In the genomic region with DNA sequence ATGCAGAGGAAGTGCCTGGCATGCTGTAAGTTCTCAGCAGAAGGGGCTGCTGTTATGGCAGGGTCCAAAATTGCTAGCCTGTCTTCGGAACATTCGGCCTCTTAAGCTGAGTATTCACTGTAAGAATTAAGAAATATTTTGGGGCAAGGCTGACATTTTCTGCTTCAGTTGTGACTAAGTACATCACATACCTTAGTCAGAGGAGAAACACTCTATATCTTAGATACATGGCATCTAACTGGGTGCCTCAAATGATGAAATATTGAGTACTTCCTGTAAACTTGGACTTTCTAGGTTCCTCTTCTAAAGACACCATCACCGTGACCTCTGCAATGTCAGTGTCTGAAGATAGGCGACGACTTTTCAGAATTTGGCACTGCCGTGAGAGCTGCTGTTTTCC, we compare ENCODE assay signal across 24 cellular contexts.
DNase-seq lines count a peak whose midpoint lies in the region; ATAC-seq and TF ChIP-seq lines count a peak whose summit lies in the region.
"Had no signal": no experiment of that assay in that cellular context is flagged by ENCODE, and none has a peak within 500 bp of the region (broad histone marks: within the 10 kb centered on the region; RNA-seq: fewer than 3 reads in every experiment).

No MANE protein-coding gene starts in this region.

- no peak overlapping the region for H3K4me3 Mint-ChIP-seq in H9
- H3K4me3 Mint-ChIP-seq: activated naive CD4-positive, alpha-beta T cell treated with anti-CD3 and anti-CD28 coated beads, Interleukin-2, amount 10 ng/mL, durations not matched to agents 7 days and 5 days; CD8-positive, alpha-beta memory T cell; central memory CD8-positive, alpha-beta T cell; stimulated activated naive CD8-positive, alpha-beta T cell treated with anti-CD3 and anti-CD28 coated beads, Interleukin-15, amount 100 ng/mL, for 72 hours had no signal

- H2BK12ac ChIP-seq in H9 (ENCODE audit: insufficient read length, low read depth, low read length): no peak overlapping the region

- H3K36me3 ChIP-seq in IMR-90 (ENCODE audit: control insufficient read depth, insufficient read depth, low read length) (no peaks in the 10 kb centered on the region), aorta (ENCODE audit: control insufficient read depth in 1 of 2, insufficient read depth in 2 of 2, low read length in 1 of 2) (no peaks in the 10 kb centered on the region)
- H3K36me3 ChIP-seq: ascending aorta had no signal

- H3K9me3 ChIP-seq in IMR-90 (ENCODE audit: control insufficient read depth, insufficient read depth, low read length) (no peaks in the 10 kb centered on the region), H9 (ENCODE audit: control insufficient read depth, low read depth, low read length) (no peaks in the 10 kb centered on the region), aorta (ENCODE audit: control insufficient read depth, low read length) (peaks cover 4% of the 10 kb centered on the region)
- H3K9me3 ChIP-seq: psoas muscle had no signal

- H2BK20ac ChIP-seq in IMR-90 (ENCODE audit: low read depth, low read length) (no peak overlapping the region), H9 (ENCODE audit: low read depth, low read length, poor library complexity, severe bottlenecking) (no peak overlapping the region)

- H3K4ac ChIP-seq in IMR-90 (ENCODE audit: low read depth, low read length) (no peak overlapping the region), H9 (ENCODE audit: low read depth, low read length) (no peak overlapping the region)

- in situ Hi-C loops in IMR-90 (cut with MboI; ENCODE audit: low sequenced_read_pairs): no loop called here

- H2BK120ac ChIP-seq in IMR-90 (ENCODE audit: low read depth, low read length): no peak overlapping the region
- no peak overlapping the region for H2BK120ac ChIP-seq in H9 (ENCODE audit: low read depth, low read length, poor library complexity, severe bottlenecking)

- H4K8ac ChIP-seq in IMR-90 (ENCODE audit: low read depth in 2 of 2, low read length in 2 of 2): no peak overlapping the region
- no peak overlapping the region for H4K8ac ChIP-seq in H9 (replicated peaks; ENCODE audit: insufficient read length, low read depth, low read length)

- H3K14ac ChIP-seq in IMR-90 (replicated peaks; ENCODE audit: low read depth, low read length) (no peak overlapping the region), H9 (ENCODE audit: insufficient read depth, low read length) (no peak overlapping the region)

- no peaks in the 10 kb centered on the region for H3K79me2 ChIP-seq in H9 (ENCODE audit: insufficient read depth, low read length)

- H3K4me3 ChIP-seq in IMR-90 (ENCODE audit: insufficient read depth, low read depth, low read length) (no peak overlapping the region), aorta (ENCODE audit: low read length in 2 of 2) (no peak overlapping the region)
- H3K4me3 ChIP-seq: ascending aorta, PC-9, psoas muscle, tibial nerve had no signal

- H3K23me2 ChIP-seq in H9 (ENCODE audit: insufficient read length, low read depth, low read length, poor library complexity, severe bottlenecking): no peaks in the 10 kb centered on the region

- DNase-seq in AML-193 (lab: John Stamatoyannopoulos, UW) (peak; percentile 54 to 68), IMR-90 (peak; percentile 30), SIG-M5 treated with dmso at 0.1 percent for 504 hours (lab: John Stamatoyannopoulos, UW; ENCODE audit: unreplicated experiment) (peak; percentile 77), iris pigment epithelial cell (ENCODE audit: low read depth) (peak; percentile 16), H9 (no peak), inferior parietal cortex (ENCODE audit: extremely low spot score) (no peak), glomerular visceral epithelial cell (ENCODE audit: extremely low spot score) (no peak), aorta (no peak)
- DNase-seq: activated CD4-positive, CD25-positive, alpha-beta regulatory T cell treated with anti-CD3 and anti-CD28 coated beads, Interleukin-2, amount 50 U/mL, for 72 hours; activated CD8-positive, alpha-beta memory T cell treated with anti-CD3 and anti-CD28 coated beads for 24 hours; activated naive CD4-positive, alpha-beta T cell treated with anti-CD3 and anti-CD28 coated beads, Interleukin-2, amount 10 ng/mL, durations not matched to agents 7 days and 5 days; CD8-positive, alpha-beta memory T cell; DMS153; head of caudate nucleus; NCI-H1048; NCI-H187 treated with DMSO at 0.1 percent for 48 hours; PC-9; psoas muscle; SHP77 treated with DMSO at 0.1 percent for 48 hours; stimulated activated naive CD8-positive, alpha-beta T cell treated with anti-CD3 and anti-CD28 coated beads, Interleukin-15, amount 100 ng/mL, for 72 hours had no signal

- TF ChIP-seq POLR2A in IMR-90 (IDR thresholded peaks at IDR 0.05; ENCODE audit: low read depth, low read length): no peak

- dilution Hi-C loops in IMR-90 (cut with HindIII; ENCODE audit: low sequenced_read_pairs, unreplicated experiment): no loop called here

- H4K91ac ChIP-seq in IMR-90 (ENCODE audit: insufficient read depth, low read depth, low read length): no peak overlapping the region
- no peak overlapping the region for H4K91ac ChIP-seq in H9 (ENCODE audit: insufficient read length, low read depth, low read length)

- H2BK15ac ChIP-seq in IMR-90 (ENCODE audit: low read depth, low read length): no peak overlapping the region
- no peak overlapping the region for H2BK15ac ChIP-seq in H9 (ENCODE audit: low read depth, low read length)

- no peak overlapping the region for H3T11ph ChIP-seq in H9 (ENCODE audit: low read length)

- H2AK5ac ChIP-seq in IMR-90 (ENCODE audit: low read depth, low read length) (no peak overlapping the region), H9 (ENCODE audit: insufficient read length, low read length) (no peak overlapping the region)

- no peak overlapping the region for H3K9ac ChIP-seq in IMR-90 (ENCODE audit: low read depth, low read length)
- H3K9ac ChIP-seq in H9 (ENCODE audit: extremely low read depth, insufficient read length, low read length): no peak overlapping the region
- H3K9ac ChIP-seq: KMS-11 had no signal

- no peak overlapping the region for H4K5ac ChIP-seq in IMR-90 (ENCODE audit: low read depth, low read length)
- H4K5ac ChIP-seq in H9 (ENCODE audit: insufficient read length, low read depth, low read length): no peak overlapping the region

- CTCF ChIA-PET in IMR-90 (lab: Yijun Ruan, JAX): interaction anchor here (0.6 kb wide), 1 partner anchor 30 kb away, joined by 3 read pairs; no protein-coding TSS in a partner anchor

- no peak overlapping the region for H3K56ac ChIP-seq in IMR-90 (ENCODE audit: extremely low read depth, insufficient read depth, low read length)
- no peak overlapping the region for H3K56ac ChIP-seq in H9 (ENCODE audit: insufficient read length, low read depth, low read length)

- H3K18ac ChIP-seq in IMR-90 (ENCODE audit: low read depth, low read length): no peak overlapping the region
- no peak overlapping the region for H3K18ac ChIP-seq in H9 (ENCODE audit: insufficient read length, low read depth, low read length)

- intact Hi-C loops in IMR-90 (cut with micrococcal nuclease) (no loop called here), aorta (cut with DNase I) (no loop called here)

- H2BK5ac ChIP-seq in IMR-90 (ENCODE audit: low read depth, low read length, poor library complexity, severe bottlenecking): no peak overlapping the region
- H2BK5ac ChIP-seq in H9 (ENCODE audit: insufficient read length, low read length): no peak overlapping the region

- no TSS peak for BruUV-seq in IMR-90 (replicated peaks; lab: Mats Ljungman, UMichigan)

- no peak overlapping the region for H2AK9ac ChIP-seq in IMR-90 (replicated peaks; ENCODE audit: low read depth, low read length, poor library complexity)

- peaks cover 2 to 4% of the 10 kb centered on the region in 2 experiments; a peak in 2 of 5 replicates for H3K9me3 Mint-ChIP-seq in H9

- no peak overlapping the region for H2AFZ ChIP-seq in IMR-90 (replicated peaks; ENCODE audit: low read length, poor library complexity)
- H2AFZ ChIP-seq in H9 (ENCODE audit: low read length): no peak overlapping the region
- H2AFZ ChIP-seq: PC-9 had no signal

- ATAC-seq in IMR-90 (ENCODE audit: low read depth): peak; percentile 59
- ATAC-seq in aorta (ENCODE audit: low FRiP score): no peak
- ATAC-seq: psoas muscle; stimulated activated naive CD8-positive, alpha-beta T cell treated with anti-CD3 and anti-CD28 coated beads, Interleukin-15, amount 100 ng/mL, for 72 hours had no signal

- TF ChIP-seq CTCF in IMR-90 (conservative IDR thresholded peaks at IDR 0.05; ENCODE audit: low read depth, low read length) (no peak), H9 (conservative IDR thresholded peaks at IDR 0.05) (no peak)

- H3K9me1 ChIP-seq in IMR-90 (ENCODE audit: insufficient read depth, low read length): no peaks in the 10 kb centered on the region

- H3K23ac ChIP-seq in IMR-90 (ENCODE audit: low read depth, low read length) (no peak overlapping the region), H9 (ENCODE audit: insufficient read length, low read depth, low read length) (no peak overlapping the region)

- H3K36me3 Mint-ChIP-seq in H9 (ENCODE audit: insufficient read depth in 1 of 3, low read depth in 3 of 3): no peaks in the 10 kb centered on the region; a peak in 1 of 7 replicates
- H3K36me3 Mint-ChIP-seq: activated naive CD4-positive, alpha-beta T cell treated with anti-CD3 and anti-CD28 coated beads, Interleukin-2, amount 10 ng/mL, durations not matched to agents 7 days and 5 days had no signal

- H3K27me3 Mint-ChIP-seq in H9 (ENCODE audit: low read depth): no peaks in the 10 kb centered on the region
- H3K27me3 Mint-ChIP-seq: activated naive CD4-positive, alpha-beta T cell treated with anti-CD3 and anti-CD28 coated beads, Interleukin-2, amount 10 ng/mL, durations not matched to agents 7 days and 5 days had no signal

- H3K27ac ChIP-seq in IMR-90 (ENCODE audit: insufficient read depth, low read length): no peak overlapping the region
- no peak overlapping the region for H3K27ac ChIP-seq in H9 (ENCODE audit: insufficient read length, low read depth, low read length)
- no peak overlapping the region for H3K27ac ChIP-seq in aorta (ENCODE audit: low read depth in 1 of 2, low read length in 2 of 2)
- H3K27ac ChIP-seq: ascending aorta, KMS-11, PC-9, psoas muscle, tibial nerve had no signal

- peaks cover 0 to 6% of the 10 kb centered on the region in 2 experiments for H3K4me1 Mint-ChIP-seq in H9
- H3K4me1 Mint-ChIP-seq: activated naive CD4-positive, alpha-beta T cell treated with anti-CD3 and anti-CD28 coated beads, Interleukin-2, amount 10 ng/mL, durations not matched to agents 7 days and 5 days; CD8-positive, alpha-beta memory T cell; central memory CD8-positive, alpha-beta T cell had no signal

- H3K4me2 ChIP-seq in IMR-90 (ENCODE audit: low read depth, low read length) (no peak overlapping the region), H9 (ENCODE audit: insufficient read depth, insufficient read length, low read length) (no peak overlapping the region)
- H3K4me2 ChIP-seq: KMS-11, PC-9 had no signal

- TF ChIP-seq RAD21 in IMR-90 (IDR thresholded peaks at IDR 0.05; ENCODE audit: low read length): no peak

- no peaks in the 10 kb centered on the region for H3K27me3 ChIP-seq in IMR-90 (ENCODE audit: control insufficient read depth, insufficient read depth, low read length)
- no peaks in the 10 kb centered on the region for H3K27me3 ChIP-seq in H9 (ENCODE audit: insufficient read depth, low read length)
- H3K27me3 ChIP-seq in aorta (ENCODE audit: control insufficient read depth in 1 of 2, insufficient read depth in 2 of 2, low read length in 1 of 2): no peaks in the 10 kb centered on the region
- H3K27me3 ChIP-seq: ascending aorta, tibial nerve had no signal

- no peaks in the 10 kb centered on the region for H4K20me1 ChIP-seq in IMR-90 (ENCODE audit: insufficient read depth, low read length)
- H4K20me1 ChIP-seq in H9 (ENCODE audit: control insufficient read depth, insufficient read depth, insufficient read length): no peaks in the 10 kb centered on the region

- WGBS in IMR-90 (ENCODE audit: extremely low coverage in 2 of 2, insufficient read length in 1 of 2), 2 experiments: 73% methylated on average over 3 of the region's 6 CpGs; no CpG with 5 or more reads in 1 of the 2 experiments
- no CpG with 5 or more reads among the region's 6 CpGs for WGBS in H9 (ENCODE audit: extremely low coverage, insufficient read length, low lambda C conversion rate)
- WGBS in aorta, 2 donors: 84 to 86% methylated on average over 6 of the region's 6 CpGs

- H3K27ac Mint-ChIP-seq in H9: no peak overlapping the region
- H3K27ac Mint-ChIP-seq: activated naive CD4-positive, alpha-beta T cell treated with anti-CD3 and anti-CD28 coated beads, Interleukin-2, amount 10 ng/mL, durations not matched to agents 7 days and 5 days had no signal

- POLR2A ChIA-PET in IMR-90 (lab: Charles Lee; ENCODE audit: unreplicated experiment): no interaction called here

- H3K4me1 ChIP-seq in IMR-90 (ENCODE audit: control insufficient read depth, insufficient read depth, low read length) (no peaks in the 10 kb centered on the region; the same call in 1 of the 2 replicates), H9 (ENCODE audit: insufficient read depth, low read length) (0 out of 2 replicates have a peak, but pooled peaks cover 3% of the 10 kb centered on the region), aorta (ENCODE audit: control insufficient read depth in 1 of 2, insufficient read depth in 2 of 2, low read length in 2 of 2) (no peaks in the 10 kb centered on the region)
- H3K4me1 ChIP-seq: ascending aorta, psoas muscle had no signal

- H3K79me1 ChIP-seq in IMR-90 (ENCODE audit: low read depth in 1 of 2, low read length in 2 of 2) (no peaks in the 10 kb centered on the region), H9 (ENCODE audit: insufficient read depth, low read depth, low read length, poor library complexity, severe bottlenecking) (no peaks in the 10 kb centered on the region)

Comparison
In these comparisons a context has a peak if more than half of its experiments do, and no peak if none do; other contexts are left out.
1. DNase-seq: peak in AML-193 (2 of 2), IMR-90 (single experiment), SIG-M5 treated with dmso at 0.1 percent for 504 hours (single experiment) and iris pigment epithelial cell (single experiment); none in H9 (single experiment), inferior parietal cortex (single experiment), glomerular visceral epithelial cell (single experiment) and aorta (0 of 2).